Comparison of ENCODE assay signal across 13 cellular contexts in genomic region chr6:56852611-56853010, GRCh38.
DNase-seq lines count a peak whose midpoint lies in the region; ATAC-seq and TF ChIP-seq lines count a peak whose summit lies in the region.
"Had no signal": no experiment of that assay in that cellular context is flagged by ENCODE, and none has a peak within 500 bp of the region (broad histone marks: within the 10 kb centered on the region; RNA-seq: fewer than 3 reads in every experiment).

No MANE protein-coding gene starts in this region.

- H3K9me3 ChIP-seq in HUES6 (ENCODE audit: control insufficient read depth, insufficient read depth, low read depth, low read length) (no peaks in the 10 kb centered on the region), iPS-20b (ENCODE audit: insufficient read depth, low read depth, low read length) (no peaks in the 10 kb centered on the region), vagina (no peaks in the 10 kb centered on the region)
- H3K9me3 ChIP-seq: spleen had no signal

- peaks cover 43% of the 10 kb centered on the region for H3K4me1 ChIP-seq in HUES6 (ENCODE audit: control insufficient read depth, insufficient read depth, low read length)
- peaks cover 33% of the 10 kb centered on the region for H3K4me1 ChIP-seq in iPS-20b (ENCODE audit: insufficient read depth, low read length)
- H3K4me1 ChIP-seq in vagina = peaks cover 20% of the 10 kb centered on the region

- H3K27me3 ChIP-seq in HUES6 (ENCODE audit: control insufficient read depth, insufficient read depth, low read length) (no peaks in the 10 kb centered on the region), iPS-20b (ENCODE audit: insufficient read depth, low read length) (no peaks in the 10 kb centered on the region), vagina (no peaks in the 10 kb centered on the region)
- H3K27me3 ChIP-seq: brain microvascular endothelial cell had no signal

- TF ChIP-seq POLR2A in vagina (IDR thresholded peaks at IDR 0.05) = no peak

- peaks cover 39% of the 10 kb centered on the region for H3K27me3 Mint-ChIP-seq in activated CD8-positive, alpha-beta T cell treated with anti-CD3 and anti-CD28 coated beads, Interleukin-2, amount 10 ng/mL, durations not matched to agents 7 days and 5 days (ENCODE audit: low read depth)

- H3K27ac ChIP-seq in HUES6 (ENCODE audit: low read depth, low read length) = no peak overlapping the region
- no peak overlapping the region for H3K27ac ChIP-seq in iPS-20b (ENCODE audit: low read length)
- H3K27ac ChIP-seq in vagina = no peak overlapping the region
- H3K27ac ChIP-seq: brain microvascular endothelial cell had no signal

- H3K27ac Mint-ChIP-seq in activated CD8-positive, alpha-beta T cell treated with anti-CD3 and anti-CD28 coated beads, Interleukin-2, amount 10 ng/mL, durations not matched to agents 7 days and 5 days = no peak overlapping the region

- H3K4me3 Mint-ChIP-seq in activated CD8-positive, alpha-beta T cell treated with anti-CD3 and anti-CD28 coated beads, Interleukin-2, amount 10 ng/mL, durations not matched to agents 7 days and 5 days = no peak overlapping the region

- peaks cover 19% of the 10 kb centered on the region for H3K4me1 Mint-ChIP-seq in activated CD8-positive, alpha-beta T cell treated with anti-CD3 and anti-CD28 coated beads, Interleukin-2, amount 10 ng/mL, durations not matched to agents 7 days and 5 days (ENCODE audit: low read depth)

- CTCF ChIA-PET in activated CD8-positive, alpha-beta T cell treated with anti-CD3 and anti-CD28 coated beads, Interleukin-2, amount 10 ng/mL, durations not matched to agents 7 days and 5 days (lab: Charles Lee) = interaction anchor here (0.8 to 2.5 kb wide), 11 partner anchors 9 to 258 kb away, joined by 3 to 18 read pairs (median 4); partner anchors contain the start of gene DST

- H3K9ac ChIP-seq in HUES6 (ENCODE audit: low read length) (no peak overlapping the region), iPS-20b (ENCODE audit: low read depth, low read length) (peak overlapping the region; percentile 82; the same call in 1 of the 2 replicates)

- H3K36me3 ChIP-seq in HUES6 (ENCODE audit: control insufficient read depth, insufficient read depth, low read length) (no peaks in the 10 kb centered on the region), iPS-20b (ENCODE audit: insufficient read depth, low read depth, low read length) (no peaks in the 10 kb centered on the region), vagina (no peaks in the 10 kb centered on the region)
- H3K36me3 ChIP-seq: brain microvascular endothelial cell, spleen had no signal

- intact Hi-C loops in vagina (cut with DNase I) = loop anchor here (5.0 kb wide), 1 partner anchor 220 kb away; no protein-coding TSS in a partner anchor

- no peaks in the 10 kb centered on the region for H3K36me3 Mint-ChIP-seq in activated CD8-positive, alpha-beta T cell treated with anti-CD3 and anti-CD28 coated beads, Interleukin-2, amount 10 ng/mL, durations not matched to agents 7 days and 5 days (ENCODE audit: low read depth)
- H3K36me3 Mint-ChIP-seq: CD4-positive, alpha-beta memory T cell; T-cell had no signal

- H3K4me3 ChIP-seq in HUES6 (ENCODE audit: low read depth, low read length) (peak overlapping the region; percentile 64; the same call in 1 of the 2 replicates), WI38 (ENCODE audit: low read depth, low read length) (peak overlapping the region; percentile 86), iPS-20b (ENCODE audit: low read length) (peak overlapping the region; percentile 94), vagina (no peak overlapping the region)

- ATAC-seq in activated CD8-positive, alpha-beta T cell treated with anti-CD3 and anti-CD28 coated beads, Interleukin-2, amount 10 ng/mL, durations not matched to agents 7 days and 5 days = no peak

- no peaks in the 10 kb centered on the region for H3K9me3 Mint-ChIP-seq in activated CD8-positive, alpha-beta T cell treated with anti-CD3 and anti-CD28 coated beads, Interleukin-2, amount 10 ng/mL, durations not matched to agents 7 days and 5 days (ENCODE audit: insufficient read depth)
- H3K9me3 Mint-ChIP-seq: T-cell had no signal

- POLR2A ChIA-PET in activated CD8-positive, alpha-beta T cell treated with anti-CD3 and anti-CD28 coated beads, Interleukin-2, amount 10 ng/mL, durations not matched to agents 7 days and 5 days (lab: Charles Lee) = no interaction called here

- DNase-seq in renal cortical epithelial cell (ENCODE audit: low read depth) (peak; percentile 47), superior temporal gyrus (ENCODE audit: extremely low spot score) (no peak), vagina (ENCODE audit: extremely low spot score in 2 of 2) (no peak)
- no peak for DNase-seq in activated CD8-positive, alpha-beta T cell treated with anti-CD3 and anti-CD28 coated beads, Interleukin-2, amount 10 ng/mL, durations not matched to agents 7 days and 5 days
- DNase-seq: activated CD4-positive, alpha-beta T cell treated with anti-CD3 and anti-CD28 coated beads, Interleukin-2, amount 50 U/mL, for 48 hours; activated effector memory CD4-positive, alpha-beta T cell treated with Interleukin-2 at 50 U/mL for 16 hours; brain microvascular endothelial cell; CD4-positive, alpha-beta memory T cell; spleen; T-cell had no signal

- no peak for TF ChIP-seq CTCF in WI38 (IDR thresholded peaks at IDR 0.05; ENCODE audit: low read depth, low read length)
- TF ChIP-seq CTCF in vagina (IDR thresholded peaks at IDR 0.05) = no peak

Comparison
In these comparisons a context has a peak if more than half of its experiments do, and no peak if none do; other contexts are left out.
1. H3K4me3 ChIP-seq: peak in HUES6 (single experiment), WI38 (single experiment) and iPS-20b (single experiment); none in vagina (0 of 2).